3 cellular contexts compared by ENCODE assay signal in the genomic region with DNA sequence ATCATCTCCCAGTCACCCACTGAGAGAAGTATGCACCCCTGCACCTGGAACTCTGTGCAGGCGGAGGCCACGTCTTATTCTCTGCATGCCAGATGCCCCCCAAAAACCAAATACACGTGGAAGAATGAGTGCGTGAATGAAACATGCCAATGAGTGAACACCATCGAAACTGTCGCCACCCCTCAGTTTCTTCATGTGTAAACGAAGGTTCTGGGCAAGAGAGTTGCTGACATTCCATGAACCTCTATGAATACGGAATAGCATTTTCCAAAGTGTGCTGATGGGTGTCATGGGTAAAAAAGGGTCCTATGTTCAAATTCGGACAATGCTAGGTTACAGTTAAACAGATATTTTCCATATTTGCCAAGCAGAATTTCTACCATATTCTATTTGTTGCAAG.
TF ChIP-seq lines count a peak whose summit lies in the region.

No MANE protein-coding gene starts in this region.

TF ChIP-seq in HepG2, 621 proteins besides CTCF, POLR2A, EP300 and RAD21:
- TF ChIP-seq ZNF317 (CRISPR knock-in tag; IDR thresholded peaks at IDR 0.05) (peak; percentile 77), ZNF143 (CRISPR knock-in tag; IDR thresholded peaks at IDR 0.05) (no peak)

TF ChIP-seq in IMR-90, 13 proteins besides CTCF, POLR2A, EP300 and RAD21:
- TF ChIP-seq RFX5 (IDR thresholded peaks at IDR 0.05; ENCODE audit: low read depth, low read length): no peak
- TF ChIP-seq MXI1 (IDR thresholded peaks at IDR 0.05; ENCODE audit: borderline replicate concordance, low read depth, low read length): no peak
- no peak for TF ChIP-seq CHD1 (IDR thresholded peaks at IDR 0.05; ENCODE audit: low read depth, low read length)
- TF ChIP-seq MAFK (IDR thresholded peaks at IDR 0.05; ENCODE audit: low read depth, low read length): no peak
- TF ChIP-seq, protein P1, sequence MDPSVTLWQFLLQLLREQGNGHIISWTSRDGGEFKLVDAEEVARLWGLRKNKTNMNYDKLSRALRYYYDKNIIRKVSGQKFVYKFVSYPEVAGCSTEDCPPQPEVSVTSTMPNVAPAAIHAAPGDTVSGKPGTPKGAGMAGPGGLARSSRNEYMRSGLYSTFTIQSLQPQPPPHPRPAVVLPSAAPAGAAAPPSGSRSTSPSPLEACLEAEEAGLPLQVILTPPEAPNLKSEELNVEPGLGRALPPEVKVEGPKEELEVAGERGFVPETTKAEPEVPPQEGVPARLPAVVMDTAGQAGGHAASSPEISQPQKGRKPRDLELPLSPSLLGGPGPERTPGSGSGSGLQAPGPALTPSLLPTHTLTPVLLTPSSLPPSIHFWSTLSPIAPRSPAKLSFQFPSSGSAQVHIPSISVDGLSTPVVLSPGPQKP (IDR thresholded peaks at IDR 0.05; ENCODE audit: borderline replicate concordance, low read depth, low read length): no peak
- TF ChIP-seq CEBPB (IDR thresholded peaks at IDR 0.05; ENCODE audit: low read depth, low read length): no peak
- TF ChIP-seq SMC3 (IDR thresholded peaks at IDR 0.05; ENCODE audit: low read depth, low read length): no peak
- no peak for TF ChIP-seq RCOR1 (IDR thresholded peaks at IDR 0.05; ENCODE audit: insufficient replicate concordance, low read length)
- TF ChIP-seq, protein P2, sequence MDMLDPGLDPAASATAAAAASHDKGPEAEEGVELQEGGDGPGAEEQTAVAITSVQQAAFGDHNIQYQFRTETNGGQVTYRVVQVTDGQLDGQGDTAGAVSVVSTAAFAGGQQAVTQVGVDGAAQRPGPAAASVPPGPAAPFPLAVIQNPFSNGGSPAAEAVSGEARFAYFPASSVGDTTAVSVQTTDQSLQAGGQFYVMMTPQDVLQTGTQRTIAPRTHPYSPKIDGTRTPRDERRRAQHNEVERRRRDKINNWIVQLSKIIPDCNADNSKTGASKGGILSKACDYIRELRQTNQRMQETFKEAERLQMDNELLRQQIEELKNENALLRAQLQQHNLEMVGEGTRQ (IDR thresholded peaks at IDR 0.05; ENCODE audit: low read depth, low read length): no peak
- no peak for TF ChIP-seq NFE2L2 (IDR thresholded peaks at IDR 0.05; ENCODE audit: low read depth, low read length)
TF ChIP-seq in IMR-90: peak in this region for 0.

TF ChIP-seq in WTC11, 78 proteins besides CTCF, POLR2A, EP300 and RAD21:
- TF ChIP-seq TEAD1 (CRISPR knock-in tag; IDR thresholded peaks at IDR 0.05) (no peak), NR3C1 (CRISPR knock-in tag; conservative IDR thresholded peaks at IDR 0.05; ENCODE audit: low read depth) (no peak), ZNF317 (CRISPR knock-in tag; IDR thresholded peaks at IDR 0.05; ENCODE audit: borderline replicate concordance, low read depth) (peak; percentile 58; the same call in 1 of the 2 replicates)
- TF ChIP-seq, protein P3, sequence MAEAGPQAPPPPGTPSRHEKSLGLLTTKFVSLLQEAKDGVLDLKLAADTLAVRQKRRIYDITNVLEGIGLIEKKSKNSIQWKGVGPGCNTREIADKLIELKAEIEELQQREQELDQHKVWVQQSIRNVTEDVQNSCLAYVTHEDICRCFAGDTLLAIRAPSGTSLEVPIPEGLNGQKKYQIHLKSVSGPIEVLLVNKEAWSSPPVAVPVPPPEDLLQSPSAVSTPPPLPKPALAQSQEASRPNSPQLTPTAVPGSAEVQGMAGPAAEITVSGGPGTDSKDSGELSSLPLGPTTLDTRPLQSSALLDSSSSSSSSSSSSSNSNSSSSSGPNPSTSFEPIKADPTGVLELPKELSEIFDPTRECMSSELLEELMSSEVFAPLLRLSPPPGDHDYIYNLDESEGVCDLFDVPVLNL (CRISPR knock-in tag; IDR thresholded peaks at IDR 0.05; ENCODE audit: borderline replicate concordance, low read depth): no peak
